8 cellular contexts compared by ENCODE assay signal in the genomic region with DNA sequence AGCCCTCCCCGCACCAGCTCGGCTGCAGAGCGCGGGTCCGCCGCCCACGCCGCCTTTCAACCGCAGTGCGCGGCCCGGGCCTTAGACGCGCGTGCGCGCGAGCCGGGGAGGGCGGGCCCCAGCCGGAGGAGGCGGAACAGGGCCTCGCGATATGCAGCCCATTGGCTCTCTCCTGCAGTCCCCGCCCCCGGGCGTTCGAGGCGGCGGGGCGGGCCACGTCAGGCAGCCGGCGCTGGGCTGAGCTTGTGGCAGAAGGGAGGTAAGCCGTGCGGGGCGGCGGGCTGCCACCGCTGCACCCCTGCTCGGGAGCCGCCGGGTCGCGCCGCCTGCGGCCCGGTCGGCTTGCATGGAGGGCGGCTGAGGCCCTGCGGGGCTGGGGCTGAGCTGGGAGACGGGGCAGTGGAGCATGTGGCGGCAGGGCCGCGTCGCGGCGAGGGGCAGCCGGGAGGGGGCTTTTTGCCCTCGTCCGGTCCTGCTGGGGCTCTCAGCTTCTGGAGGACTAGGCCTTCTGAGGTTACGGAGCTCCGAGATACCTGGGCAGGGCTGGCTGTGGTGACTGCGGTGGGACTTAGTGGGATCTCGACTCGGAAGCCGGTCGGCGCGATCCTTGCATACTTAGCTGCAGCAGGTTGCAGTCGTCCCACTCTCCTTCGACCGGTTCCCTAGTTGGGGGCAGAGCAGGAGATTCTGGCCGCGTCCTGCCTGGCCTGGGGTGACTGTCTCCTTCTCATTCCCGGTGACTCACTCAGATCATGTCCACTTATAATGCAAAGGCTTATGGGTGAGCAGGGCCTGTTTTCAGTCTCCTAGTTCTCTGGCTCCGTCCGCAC. TPM values are rescaled to one million over a fixed set of nuclear protein-coding genes. Genes with fewer than 3 reads are reported as not detected.
DNase-seq lines count a peak whose midpoint lies in the region; ATAC-seq and TF ChIP-seq lines count a peak whose summit lies in the region.

A gene with protein sequence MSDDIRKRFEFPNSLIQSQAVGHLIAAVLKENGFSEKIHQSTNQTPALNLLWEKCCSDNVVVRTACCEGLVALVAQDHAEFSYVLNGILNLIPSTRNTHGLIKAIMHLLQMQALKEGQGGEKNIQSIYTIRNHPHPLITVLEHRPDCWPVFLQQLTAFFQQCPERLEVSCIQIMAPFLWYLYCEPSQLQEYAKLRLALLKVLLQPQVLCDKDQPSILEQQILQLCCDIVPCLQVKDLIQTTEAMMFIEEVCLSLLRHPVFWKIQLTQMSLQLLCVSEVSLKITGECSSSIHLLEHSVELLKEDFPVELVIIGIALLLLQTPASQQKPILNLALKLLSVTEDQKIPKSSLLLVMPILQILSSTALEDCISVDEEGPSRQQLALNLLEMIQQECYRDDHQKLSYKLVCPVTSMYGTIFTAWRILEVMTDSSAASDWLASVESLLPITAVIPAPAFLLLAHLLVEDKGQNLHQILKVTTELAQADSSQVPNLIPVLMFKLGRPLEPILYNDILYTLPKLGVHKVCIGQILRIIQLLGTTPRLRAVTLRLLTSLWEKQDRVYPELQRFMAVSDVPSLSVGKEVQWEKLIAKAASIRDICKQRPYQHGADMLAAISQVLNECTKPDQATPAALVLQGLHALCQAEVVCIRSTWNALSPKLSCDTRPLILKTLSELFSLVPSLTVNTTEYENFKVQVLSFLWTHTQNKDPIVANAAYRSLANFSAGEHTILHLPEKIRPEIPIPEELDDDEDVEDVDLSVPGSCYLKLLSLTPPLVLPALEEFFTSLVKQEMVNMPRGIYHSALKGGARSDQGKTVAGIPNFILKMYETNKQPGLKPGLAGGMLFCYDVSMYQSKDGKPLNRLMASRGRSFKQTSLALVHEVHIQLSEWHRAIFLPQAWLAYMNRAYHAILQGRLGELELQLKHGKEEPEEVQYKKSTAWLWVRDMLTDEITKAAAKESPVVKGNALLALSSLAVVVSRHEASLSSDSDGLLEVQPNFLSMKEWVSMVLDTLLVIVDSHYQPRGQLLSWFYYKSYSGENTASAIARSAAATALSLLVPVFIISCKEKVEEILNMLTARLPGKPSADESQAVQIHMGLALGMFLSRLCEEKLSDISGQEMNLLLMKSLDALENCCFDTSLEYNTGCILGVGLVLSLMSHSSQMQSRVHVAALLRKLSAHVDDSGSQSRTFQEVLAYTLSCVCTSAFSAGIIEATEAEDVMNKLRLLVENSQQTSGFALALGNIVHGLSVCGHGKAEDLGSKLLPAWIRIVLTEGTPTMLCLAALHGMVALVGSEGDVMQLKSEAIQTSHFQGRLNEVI (N-terminal part only) (plus strand): TSS at position 225 of the 830 bp plus-strand sequence. CDS start 31,095 bp downstream, outside the sequence.

- peak within 1 kb of the TSS; percentile 65 for H3K4me2 ChIP-seq in KMS-11

- peak within 1 kb of the TSS; percentile 81 for H3K9ac ChIP-seq in KMS-11

- peak; percentile 98 for ATAC-seq in GM21737 (IDR thresholded peaks at IDR 0.05; ENCODE audit: unreplicated experiment)
- peak; percentile 99 for ATAC-seq in stimulated activated naive CD8-positive, alpha-beta T cell treated with anti-CD3 and anti-CD28 coated beads, Interleukin-15, amount 100 ng/mL, for 72 hours

- TF ChIP-seq CTCF in KMS-11 (conservative IDR thresholded peaks at IDR 0.05; ENCODE audit: low read depth, low read length), result no peak
- no peak for TF ChIP-seq CTCF in fibroblast of the aortic adventitia (IDR thresholded peaks at IDR 0.05; ENCODE audit: insufficient read depth, low read length)
- TF ChIP-seq CTCF in nephron progenitor cell (IDR thresholded peaks at IDR 0.05), result no peak

- no peaks in the 10 kb centered on the region for H3K9me3 Mint-ChIP-seq in nephron progenitor cell
- H3K9me3 Mint-ChIP-seq in stimulated activated naive CD8-positive, alpha-beta T cell treated with anti-CD3 and anti-CD28 coated beads, Interleukin-15, amount 100 ng/mL, for 72 hours, result no peaks in the 10 kb centered on the region

- H3K36me3 Mint-ChIP-seq in nephron progenitor cell (ENCODE audit: low read depth), result peaks cover 8% of the 10 kb centered on the region

- H2AFZ ChIP-seq in KMS-11 (ENCODE audit: low read depth), result peak within 1 kb of the TSS; percentile 72

- H3K4me1 Mint-ChIP-seq in nephron progenitor cell, result peaks cover 39% of the 10 kb centered on the region
- H3K4me1 Mint-ChIP-seq in stimulated activated naive CD8-positive, alpha-beta T cell treated with anti-CD3 and anti-CD28 coated beads, Interleukin-15, amount 100 ng/mL, for 72 hours, result peaks cover 19% of the 10 kb centered on the region

- H3K4me3 ChIP-seq in KMS-11 (IDR thresholded peaks at IDR 0.05; ENCODE audit: insufficient read depth, low read depth, low read length), result no peak within 1 kb of the TSS
- H3K4me3 ChIP-seq in fibroblast of the aortic adventitia (ENCODE audit: low read depth, low read length), result peak within 1 kb of the TSS; percentile 85

- peaks cover 25% of the 10 kb centered on the region for H3K4me1 ChIP-seq in KMS-11 (ENCODE audit: low read depth, poor library complexity, severe bottlenecking)

- peak within 1 kb of the TSS; percentile 81 for H3K27ac ChIP-seq in KMS-11

- H3K36me3 ChIP-seq in KMS-11 (ENCODE audit: insufficient read depth), result no peaks in the 10 kb centered on the region

- DNase-seq in DMS79 (lab: John Stamatoyannopoulos, UW) (peak; percentile 83), RPMI7951 (ENCODE audit: low read depth) (peak; percentile 92), fibroblast of the aortic adventitia (ENCODE audit: low read depth) (peak; percentile 86), nephron progenitor cell (peak; percentile 98)
- peak; percentile 95 for DNase-seq in activated effector memory CD4-positive, alpha-beta T cell treated with Interleukin-2 at 50 U/mL for 16 hours
- DNase-seq in stimulated activated naive CD8-positive, alpha-beta T cell treated with anti-CD3 and anti-CD28 coated beads, Interleukin-15, amount 100 ng/mL, for 72 hours, result peak; percentile 96 to 97

- H3K27me3 Mint-ChIP-seq in nephron progenitor cell (ENCODE audit: low read depth, poor library complexity), result no peaks in the 10 kb centered on the region
- H3K27me3 Mint-ChIP-seq in stimulated activated naive CD8-positive, alpha-beta T cell treated with anti-CD3 and anti-CD28 coated beads, Interleukin-15, amount 100 ng/mL, for 72 hours, result no peaks in the 10 kb centered on the region

- H3K27ac Mint-ChIP-seq in nephron progenitor cell, result peak within 1 kb of the TSS; percentile 93
- H3K27ac Mint-ChIP-seq in stimulated activated naive CD8-positive, alpha-beta T cell treated with anti-CD3 and anti-CD28 coated beads, Interleukin-15, amount 100 ng/mL, for 72 hours, result peak within 1 kb of the TSS; percentile 34 to 65

- no peaks in the 10 kb centered on the region for H4K20me1 ChIP-seq in KMS-11 (ENCODE audit: insufficient read depth)

- peak within 1 kb of the TSS; percentile 88 for H3K4me3 Mint-ChIP-seq in nephron progenitor cell
- H3K4me3 Mint-ChIP-seq in stimulated activated naive CD8-positive, alpha-beta T cell treated with anti-CD3 and anti-CD28 coated beads, Interleukin-15, amount 100 ng/mL, for 72 hours, result peak within 1 kb of the TSS; percentile 85 to 86

- H3K79me2 ChIP-seq in KMS-11 (ENCODE audit: insufficient read depth, low read depth), result peaks cover 31% of the 10 kb centered on the region

- no peaks in the 10 kb centered on the region for H3K27me3 ChIP-seq in KMS-11 (ENCODE audit: insufficient read depth, low read depth)

RNA-seq across cellular contexts. Expression of the gene that starts here (rescaled TPM):
- 44.2 and 54.1 TPM in 2 replicates for total RNA-seq in RPMI7951 (2014; rRNA removed; shearing (Covaris generic))
- 80.3 and 106 TPM in 2 replicates for total RNA-seq in fibroblast of the aortic adventitia (ENCODE audit: low replicate concordance)
